1 cellular context compared by ENCODE assay signal in the genomic region with DNA sequence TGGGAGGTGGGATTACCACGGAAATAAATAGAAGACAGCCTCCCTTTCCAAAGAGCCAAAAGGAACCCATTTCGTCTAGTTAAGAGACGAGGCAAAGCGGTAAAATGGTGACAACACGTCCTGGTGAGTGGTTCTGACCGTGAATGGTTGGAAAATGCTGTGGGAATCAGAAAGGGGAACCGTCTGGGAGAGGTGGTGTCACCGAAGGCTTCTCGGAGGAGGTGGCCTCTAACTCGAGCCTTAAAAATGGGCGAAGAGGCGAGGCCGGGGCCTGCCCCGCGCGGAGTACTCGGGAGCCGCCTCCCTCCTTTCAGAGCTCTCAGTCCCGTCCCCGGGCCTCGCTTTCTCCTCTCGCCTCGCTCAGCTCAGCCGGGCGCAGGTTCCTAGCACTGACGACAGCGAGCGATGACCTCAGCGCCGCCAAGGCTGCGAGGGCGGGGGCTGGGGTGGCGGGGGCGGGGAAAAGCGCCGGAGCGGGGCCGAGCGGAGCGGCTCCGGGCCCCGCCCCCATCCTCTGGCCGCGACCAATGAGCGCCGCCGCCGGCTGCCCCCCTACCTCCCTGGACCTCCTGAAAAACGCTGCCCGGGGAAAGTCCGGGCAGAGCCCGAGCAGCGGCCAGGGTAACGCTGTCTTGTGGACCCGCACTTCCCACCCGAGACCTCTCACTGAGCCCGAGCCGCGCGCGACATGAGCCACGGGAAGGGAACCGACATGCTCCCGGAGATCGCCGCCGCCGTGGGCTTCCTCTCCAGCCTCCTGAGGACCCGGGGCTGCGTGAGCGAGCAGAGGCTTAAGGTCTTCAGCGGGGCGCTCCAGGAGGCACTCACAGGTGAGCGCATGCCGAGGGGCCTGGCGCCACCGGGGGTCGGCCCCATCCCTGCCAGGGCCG.
TF ChIP-seq lines count a peak whose summit lies in the region.

A gene with protein sequence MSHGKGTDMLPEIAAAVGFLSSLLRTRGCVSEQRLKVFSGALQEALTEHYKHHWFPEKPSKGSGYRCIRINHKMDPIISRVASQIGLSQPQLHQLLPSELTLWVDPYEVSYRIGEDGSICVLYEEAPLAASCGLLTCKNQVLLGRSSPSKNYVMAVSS (plus strand): TSS at position 601 of the 890 bp plus-strand sequence. CDS start 88 bp downstream, at position 689.

TF ChIP-seq in HepG2, 621 proteins besides CTCF, POLR2A, EP300 and RAD21 (continued from another document and continues in another):
- TF ChIP-seq ASH2L (IDR thresholded peaks at IDR 0.05; ENCODE audit: insufficient read length, low read depth, low read length) (peak; percentile 58), POLR2AphosphoS5 (IDR thresholded peaks at IDR 0.05; ENCODE audit: low read depth, low read length) (peak; percentile 95), SATB2 (CRISPR knock-in tag; IDR thresholded peaks at IDR 0.05) (peak; percentile 73; the same call in 1 of the 2 replicates), ZNF713 (CRISPR knock-in tag; IDR thresholded peaks at IDR 0.05) (no peak), SNRNP70 (IDR thresholded peaks at IDR 0.05; ENCODE audit: low read depth, low read length) (no peak), ARHGAP35 (CRISPR knock-in tag; IDR thresholded peaks at IDR 0.05; ENCODE audit: borderline replicate concordance) (0 out of 2 replicates have a peak, but pooled peaks have one; percentile 40), ZNF709 (CRISPR knock-in tag; IDR thresholded peaks at IDR 0.05) (no peak), ZSCAN20 (CRISPR knock-in tag; IDR thresholded peaks at IDR 0.05; ENCODE audit: borderline replicate concordance) (no peak), MZF1 (CRISPR knock-in tag; IDR thresholded peaks at IDR 0.05; ENCODE audit: borderline replicate concordance) (no peak), FOXA1 (IDR thresholded peaks at IDR 0.05) (no peak), FOXA1 (CRISPR knock-in tag; IDR thresholded peaks at IDR 0.05) (no peak), ZNF274 (CRISPR knock-in tag; IDR thresholded peaks at IDR 0.05) (0 out of 2 replicates have a peak, but pooled peaks have one; percentile 13), MYC (CRISPR knock-in tag; IDR thresholded peaks at IDR 0.05; ENCODE audit: borderline replicate concordance) (peak; percentile 49; the same call in 1 of the 2 replicates), SPEN (CRISPR knock-in tag; IDR thresholded peaks at IDR 0.05; ENCODE audit: low read depth) (0 out of 2 replicates have a peak, but pooled peaks have one; percentile 60), RBAK (CRISPR knock-in tag; IDR thresholded peaks at IDR 0.05) (no peak), NCOA1 (CRISPR knock-in tag; IDR thresholded peaks at IDR 0.05) (no peak), ZNF432 (CRISPR knock-in tag; IDR thresholded peaks at IDR 0.05; ENCODE audit: borderline replicate concordance) (no peak), ZC3H13 (CRISPR knock-in tag; IDR thresholded peaks at IDR 0.05) (no peak), CBX5 (CRISPR knock-in tag; IDR thresholded peaks at IDR 0.05; ENCODE audit: borderline replicate concordance) (no peak), ZNF674 (CRISPR knock-in tag; IDR thresholded peaks at IDR 0.05; ENCODE audit: low read depth) (no peak), KDM3A (CRISPR knock-in tag; IDR thresholded peaks at IDR 0.05; ENCODE audit: low read depth) (0 out of 2 replicates have a peak, but pooled peaks have one; percentile 49), ZNF703 (CRISPR knock-in tag; IDR thresholded peaks at IDR 0.05; ENCODE audit: borderline replicate concordance) (no peak), TBX3 (IDR thresholded peaks at IDR 0.05; ENCODE audit: borderline replicate concordance) (no peak), ZNF510 (CRISPR knock-in tag; IDR thresholded peaks at IDR 0.05; ENCODE audit: low read depth) (no peak), HDAC2 (CRISPR knock-in tag; IDR thresholded peaks at IDR 0.05) (0 out of 2 replicates have a peak, but pooled peaks have one; percentile 9), BORCS8-MEF2B (CRISPR knock-in tag; IDR thresholded peaks at IDR 0.05) (peak; percentile 66; the same call in 1 of the 2 replicates), LCORL (IDR thresholded peaks at IDR 0.05) (no peak), LCORL (CRISPR knock-in tag; IDR thresholded peaks at IDR 0.05) (no peak), ZNF160 (CRISPR knock-in tag; IDR thresholded peaks at IDR 0.05) (0 out of 2 replicates have a peak, but pooled peaks have one; percentile 25), ZIK1 (CRISPR knock-in tag; IDR thresholded peaks at IDR 0.05; ENCODE audit: borderline replicate concordance, low read depth) (0 out of 2 replicates have a peak, but pooled peaks have one; percentile 48), ZNF652 (CRISPR knock-in tag; IDR thresholded peaks at IDR 0.05; ENCODE audit: borderline replicate concordance, low read depth) (no peak)
- TF ChIP-seq, protein P1, sequence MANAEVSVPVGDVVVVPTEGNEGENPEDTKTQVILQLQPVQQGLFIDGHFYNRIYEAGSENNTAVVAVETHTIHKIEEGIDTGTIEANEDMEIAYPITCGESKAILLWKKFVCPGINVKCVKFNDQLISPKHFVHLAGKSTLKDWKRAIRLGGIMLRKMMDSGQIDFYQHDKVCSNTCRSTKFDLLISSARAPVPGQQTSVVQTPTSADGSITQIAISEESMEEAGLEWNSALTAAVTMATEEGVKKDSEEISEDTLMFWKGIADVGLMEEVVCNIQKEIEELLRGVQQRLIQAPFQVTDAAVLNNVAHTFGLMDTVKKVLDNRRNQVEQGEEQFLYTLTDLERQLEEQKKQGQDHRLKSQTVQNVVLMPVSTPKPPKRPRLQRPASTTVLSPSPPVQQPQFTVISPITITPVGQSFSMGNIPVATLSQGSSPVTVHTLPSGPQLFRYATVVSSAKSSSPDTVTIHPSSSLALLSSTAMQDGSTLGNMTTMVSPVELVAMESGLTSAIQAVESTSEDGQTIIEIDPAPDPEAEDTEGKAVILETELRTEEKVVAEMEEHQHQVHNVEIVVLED (CRISPR knock-in tag; IDR thresholded peaks at IDR 0.05; ENCODE audit: borderline replicate concordance) = peak; percentile 51; the same call in 1 of the 2 replicates
- TF ChIP-seq, protein P2, sequence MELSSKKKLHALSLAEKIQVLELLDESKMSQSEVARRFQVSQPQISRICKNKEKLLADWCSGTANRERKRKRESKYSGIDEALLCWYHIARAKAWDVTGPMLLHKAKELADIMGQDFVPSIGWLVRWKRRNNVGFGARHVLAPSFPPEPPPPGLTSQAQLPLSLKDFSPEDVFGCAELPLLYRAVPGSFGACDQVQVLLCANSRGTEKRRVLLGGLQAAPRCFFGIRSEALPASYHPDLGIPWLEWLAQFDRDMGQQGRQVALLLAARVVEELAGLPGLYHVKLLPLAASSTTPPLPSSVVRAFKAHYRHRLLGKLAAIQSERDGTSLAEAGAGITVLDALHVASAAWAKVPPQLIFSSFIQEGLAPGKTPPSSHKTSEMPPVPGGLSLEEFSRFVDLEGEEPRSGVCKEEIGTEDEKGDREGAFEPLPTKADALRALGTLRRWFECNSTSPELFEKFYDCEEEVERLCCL (CRISPR knock-in tag; IDR thresholded peaks at IDR 0.05; ENCODE audit: borderline replicate concordance) = no peak
- TF ChIP-seq, protein P3, sequence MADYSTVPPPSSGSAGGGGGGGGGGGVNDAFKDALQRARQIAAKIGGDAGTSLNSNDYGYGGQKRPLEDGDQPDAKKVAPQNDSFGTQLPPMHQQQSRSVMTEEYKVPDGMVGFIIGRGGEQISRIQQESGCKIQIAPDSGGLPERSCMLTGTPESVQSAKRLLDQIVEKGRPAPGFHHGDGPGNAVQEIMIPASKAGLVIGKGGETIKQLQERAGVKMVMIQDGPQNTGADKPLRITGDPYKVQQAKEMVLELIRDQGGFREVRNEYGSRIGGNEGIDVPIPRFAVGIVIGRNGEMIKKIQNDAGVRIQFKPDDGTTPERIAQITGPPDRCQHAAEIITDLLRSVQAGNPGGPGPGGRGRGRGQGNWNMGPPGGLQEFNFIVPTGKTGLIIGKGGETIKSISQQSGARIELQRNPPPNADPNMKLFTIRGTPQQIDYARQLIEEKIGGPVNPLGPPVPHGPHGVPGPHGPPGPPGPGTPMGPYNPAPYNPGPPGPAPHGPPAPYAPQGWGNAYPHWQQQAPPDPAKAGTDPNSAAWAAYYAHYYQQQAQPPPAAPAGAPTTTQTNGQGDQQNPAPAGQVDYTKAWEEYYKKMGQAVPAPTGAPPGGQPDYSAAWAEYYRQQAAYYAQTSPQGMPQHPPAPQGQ (CRISPR knock-in tag; IDR thresholded peaks at IDR 0.05; ENCODE audit: borderline replicate concordance) = no peak
- TF ChIP-seq, protein P4, sequence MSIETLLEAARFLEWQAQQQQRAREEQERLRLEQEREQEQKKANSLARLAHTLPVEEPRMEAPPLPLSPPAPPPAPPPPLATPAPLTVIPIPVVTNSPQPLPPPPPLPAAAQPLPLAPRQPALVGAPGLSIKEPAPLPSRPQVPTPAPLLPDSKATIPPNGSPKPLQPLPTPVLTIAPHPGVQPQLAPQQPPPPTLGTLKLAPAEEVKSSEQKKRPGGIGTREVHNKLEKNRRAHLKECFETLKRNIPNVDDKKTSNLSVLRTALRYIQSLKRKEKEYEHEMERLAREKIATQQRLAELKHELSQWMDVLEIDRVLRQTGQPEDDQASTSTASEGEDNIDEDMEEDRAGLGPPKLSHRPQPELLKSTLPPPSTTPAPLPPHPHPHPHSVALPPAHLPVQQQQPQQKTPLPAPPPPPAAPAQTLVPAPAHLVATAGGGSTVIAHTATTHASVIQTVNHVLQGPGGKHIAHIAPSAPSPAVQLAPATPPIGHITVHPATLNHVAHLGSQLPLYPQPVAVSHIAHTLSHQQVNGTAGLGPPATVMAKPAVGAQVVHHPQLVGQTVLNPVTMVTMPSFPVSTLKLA (IDR thresholded peaks at IDR 0.05) = no peak
- TF ChIP-seq, protein P5, sequence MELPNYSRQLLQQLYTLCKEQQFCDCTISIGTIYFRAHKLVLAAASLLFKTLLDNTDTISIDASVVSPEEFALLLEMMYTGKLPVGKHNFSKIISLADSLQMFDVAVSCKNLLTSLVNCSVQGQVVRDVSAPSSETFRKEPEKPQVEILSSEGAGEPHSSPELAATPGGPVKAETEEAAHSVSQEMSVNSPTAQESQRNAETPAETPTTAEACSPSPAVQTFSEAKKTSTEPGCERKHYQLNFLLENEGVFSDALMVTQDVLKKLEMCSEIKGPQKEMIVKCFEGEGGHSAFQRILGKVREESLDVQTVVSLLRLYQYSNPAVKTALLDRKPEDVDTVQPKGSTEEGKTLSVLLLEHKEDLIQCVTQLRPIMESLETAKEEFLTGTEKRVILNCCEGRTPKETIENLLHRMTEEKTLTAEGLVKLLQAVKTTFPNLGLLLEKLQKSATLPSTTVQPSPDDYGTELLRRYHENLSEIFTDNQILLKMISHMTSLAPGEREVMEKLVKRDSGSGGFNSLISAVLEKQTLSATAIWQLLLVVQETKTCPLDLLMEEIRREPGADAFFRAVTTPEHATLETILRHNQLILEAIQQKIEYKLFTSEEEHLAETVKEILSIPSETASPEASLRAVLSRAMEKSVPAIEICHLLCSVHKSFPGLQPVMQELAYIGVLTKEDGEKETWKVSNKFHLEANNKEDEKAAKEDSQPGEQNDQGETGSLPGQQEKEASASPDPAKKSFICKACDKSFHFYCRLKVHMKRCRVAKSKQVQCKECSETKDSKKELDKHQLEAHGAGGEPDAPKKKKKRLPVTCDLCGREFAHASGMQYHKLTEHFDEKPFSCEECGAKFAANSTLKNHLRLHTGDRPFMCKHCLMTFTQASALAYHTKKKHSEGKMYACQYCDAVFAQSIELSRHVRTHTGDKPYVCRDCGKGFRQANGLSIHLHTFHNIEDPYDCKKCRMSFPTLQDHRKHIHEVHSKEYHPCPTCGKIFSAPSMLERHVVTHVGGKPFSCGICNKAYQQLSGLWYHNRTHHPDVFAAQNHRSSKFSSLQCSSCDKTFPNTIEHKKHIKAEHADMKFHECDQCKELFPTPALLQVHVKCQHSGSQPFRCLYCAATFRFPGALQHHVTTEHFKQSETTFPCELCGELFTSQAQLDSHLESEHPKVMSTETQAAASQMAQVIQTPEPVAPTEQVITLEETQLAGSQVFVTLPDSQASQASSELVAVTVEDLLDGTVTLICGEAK (IDR thresholded peaks at IDR 0.05) = no peak
- TF ChIP-seq, protein P5 (CRISPR knock-in tag; IDR thresholded peaks at IDR 0.05) = peak; percentile 57
- TF ChIP-seq, protein P6, sequence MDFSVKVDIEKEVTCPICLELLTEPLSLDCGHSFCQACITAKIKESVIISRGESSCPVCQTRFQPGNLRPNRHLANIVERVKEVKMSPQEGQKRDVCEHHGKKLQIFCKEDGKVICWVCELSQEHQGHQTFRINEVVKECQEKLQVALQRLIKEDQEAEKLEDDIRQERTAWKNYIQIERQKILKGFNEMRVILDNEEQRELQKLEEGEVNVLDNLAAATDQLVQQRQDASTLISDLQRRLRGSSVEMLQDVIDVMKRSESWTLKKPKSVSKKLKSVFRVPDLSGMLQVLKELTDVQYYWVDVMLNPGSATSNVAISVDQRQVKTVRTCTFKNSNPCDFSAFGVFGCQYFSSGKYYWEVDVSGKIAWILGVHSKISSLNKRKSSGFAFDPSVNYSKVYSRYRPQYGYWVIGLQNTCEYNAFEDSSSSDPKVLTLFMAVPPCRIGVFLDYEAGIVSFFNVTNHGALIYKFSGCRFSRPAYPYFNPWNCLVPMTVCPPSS (IDR thresholded peaks at IDR 0.05) = no peak
